7 cellular contexts compared by ENCODE assay signal in genomic region chr11:118594984-118595383, GRCh38. TPM values are rescaled to one million over a fixed set of nuclear protein-coding genes. Genes with fewer than 3 reads are reported as not detected.
DNase-seq lines count a peak whose midpoint lies in the region; ATAC-seq and TF ChIP-seq lines count a peak whose summit lies in the region.
"Not testable (repeated sequence)": the region's sequence is repeated elsewhere in the genome, so short reads cannot be mapped to it uniquely, and the experiment has no call there.

No MANE protein-coding gene starts in this region.

- H3K4me3 ChIP-seq in GM06990 (replicated peaks; ENCODE audit: low read depth, low read length); LNCaP clone FGC (ENCODE audit: low read depth, low read length); PC-3 (ENCODE audit: low read length); ovary: not testable (repeated sequence)

- H3K4me1 ChIP-seq in PC-3 (ENCODE audit: insufficient read depth, low read length); ovary (ENCODE audit: insufficient read depth): not testable (repeated sequence)

- not testable (repeated sequence) for H3K4me2 ChIP-seq in PC-3 (ENCODE audit: low read length)

- peak; percentile 31 for ATAC-seq in PC-3

- not testable (repeated sequence) for BruUV-seq in PC-3 (replicated peaks; lab: Mats Ljungman, UMichigan)

- H3K36me3 ChIP-seq in GM06990 (ENCODE audit: control insufficient read depth, insufficient read depth, low read length), result peaks cover 18% of the 10 kb centered on the region
- peaks cover 57% of the 10 kb centered on the region for H3K36me3 ChIP-seq in PC-3 (ENCODE audit: low read depth, low read length)
- H3K36me3 ChIP-seq in ovary, result not testable (repeated sequence)

- CTCF ChIA-PET in PC-3 (lab: Charles Lee), result interaction anchor here (0.5 to 0.8 kb wide), 5 partner anchors 26 to 365 kb away, joined by 3 to 11 read pairs (median 7); partner anchors contain the start of gene KMT2A

- peak overlapping the region; percentile 74 for H3K27ac Mint-ChIP-seq in activated T-cell treated with anti-CD3 and anti-CD28 coated beads, Interleukin-2, amount 50 U/mL, for 24 hours

- not testable (repeated sequence) for TF ChIP-seq POLR2A in ovary (IDR thresholded peaks at IDR 0.05)

- DNase-seq in GM06990 (ENCODE audit: extremely low read depth, insufficient read length); LNCaP clone FGC (ENCODE audit: low read depth); activated T-cell treated with anti-CD3 and anti-CD28 coated beads, Interleukin-2, amount 50 U/mL, for 24 hours; ovary: not testable (repeated sequence)
- DNase-seq in PC-3, result peak; percentile 68
- peak; percentile 76 for DNase-seq in dermis blood vessel endothelial cell
- DNase-seq in iPS-NIHi7 (ENCODE audit: extremely low spot score), result peak; percentile 51

- H3K27ac ChIP-seq in PC-3 (ENCODE audit: low read length); ovary: not testable (repeated sequence)

- WGBS in ovary, 3 donors, result 41 to 47% (median 47%) methylated on average over 5 of the region's 5 CpGs

- not testable (repeated sequence) for H3K9me3 ChIP-seq in PC-3 (ENCODE audit: low read length); ovary

- H3K9me2 ChIP-seq in PC-3 (replicated peaks; ENCODE audit: low read length), result not testable (repeated sequence)

- POLR2A ChIA-PET in PC-3 (lab: Charles Lee; ENCODE audit: unreplicated experiment), result not testable (repeated sequence)

- not testable (repeated sequence) for TF ChIP-seq EP300 in ovary (IDR thresholded peaks at IDR 0.05)

- H3K79me2 ChIP-seq in PC-3 (ENCODE audit: low read length), result not testable (repeated sequence)

- not testable (repeated sequence) for H3K4me3 Mint-ChIP-seq in activated T-cell treated with anti-CD3 and anti-CD28 coated beads, Interleukin-2, amount 50 U/mL, for 24 hours

- H3K27me3 Mint-ChIP-seq in activated T-cell treated with anti-CD3 and anti-CD28 coated beads, Interleukin-2, amount 50 U/mL, for 24 hours, result not testable (repeated sequence)

- H3K9ac ChIP-seq in PC-3 (ENCODE audit: low read length), result not testable (repeated sequence)

- not testable (repeated sequence) for H3F3A ChIP-seq in PC-3 (ENCODE audit: low read length, unreplicated experiment)

- not testable (repeated sequence) for H2AFZ ChIP-seq in PC-3 (ENCODE audit: low read length)

- peaks cover 92% of the 10 kb centered on the region for H3K36me3 Mint-ChIP-seq in activated T-cell treated with anti-CD3 and anti-CD28 coated beads, Interleukin-2, amount 50 U/mL, for 24 hours (ENCODE audit: low read depth)

- not testable (repeated sequence) for H3K27me3 ChIP-seq in GM06990 (replicated peaks; ENCODE audit: control insufficient read depth, insufficient read depth, low read length); PC-3 (ENCODE audit: low read length); ovary

- H3K9me3 Mint-ChIP-seq in activated T-cell treated with anti-CD3 and anti-CD28 coated beads, Interleukin-2, amount 50 U/mL, for 24 hours, result not testable (repeated sequence)

- not testable (repeated sequence) for H4K20me1 ChIP-seq in PC-3 (ENCODE audit: low read length)

- intact Hi-C loops in PC-3 (cut with micrococcal nuclease), result not testable (repeated sequence)
- intact Hi-C loops in ovary (cut with DNase I), result loop anchor here in 1 of 4 donors (5.0 kb wide), 1 partner anchor 67 kb away; no protein-coding TSS in a partner anchor

- TF ChIP-seq CTCF in GM06990 (IDR thresholded peaks at IDR 0.05; ENCODE audit: insufficient read depth, low read length, poor library complexity, severe bottlenecking), result peak; percentile 48
- TF ChIP-seq CTCF in LNCaP clone FGC (IDR thresholded peaks at IDR 0.05; ENCODE audit: control insufficient read depth, extremely low read depth, insufficient read depth), result peak; percentile 48
- peak; percentile 64 for TF ChIP-seq CTCF in PC-3 (conservative IDR thresholded peaks at IDR 0.05; ENCODE audit: low read depth, low read length)
- peak; percentile 10 to 59 (median 58) for TF ChIP-seq CTCF in ovary (IDR thresholded peaks at IDR 0.05)

- peaks cover 15% of the 10 kb centered on the region for H3K4me1 Mint-ChIP-seq in activated T-cell treated with anti-CD3 and anti-CD28 coated beads, Interleukin-2, amount 50 U/mL, for 24 hours (ENCODE audit: low read depth)

RNA-seq across cellular contexts. Expression of gene PHLDB1, which starts 12.4 kb away (rescaled TPM):
- total RNA-seq in PC-3 (2014; rRNA removed) (36.1 and 37.1 TPM in 2 replicates), dermis blood vessel endothelial cell (38.8 and 47.8 TPM in 2 replicates), ovary (100 to 1,000 TPM in 5 of 7 donors, 10 to 100 TPM in 2; 69.4 to 265 (median 139) TPM)
- polyA plus RNA-seq in ovary, result 10 to 100 TPM; 46.2 to 73.7 TPM

RNA-seq across cellular contexts. Expression of gene ARCN1, which starts 22.8 kb away (rescaled TPM):
- total RNA-seq in PC-3 (2014; rRNA removed) (122 and 132 TPM in 2 replicates), dermis blood vessel endothelial cell (102 and 180 TPM in 2 replicates), ovary (100 to 1,000 TPM in 5 of 7 donors, 10 to 100 TPM in 2; 60.2 to 151 (median 125) TPM)
- polyA plus RNA-seq in ovary, result 100 to 1,000 TPM in 1 of 2 donors, 10 to 100 TPM in 1; 67.3 to 154 TPM

RNA-seq across cellular contexts. Expression of gene IFT46, which starts 29.3 kb away (rescaled TPM):
- total RNA-seq in PC-3 (2014; rRNA removed) (32.9 and 35.2 TPM in 2 replicates), dermis blood vessel endothelial cell (18.7 and 23.3 TPM in 2 replicates), ovary (10 to 100 TPM; 22.2 to 42.6 (median 27.9) TPM)
- 10 to 100 TPM; 22.8 to 53.1 TPM for polyA plus RNA-seq in ovary
